ENCODE assay signal across 26 cellular contexts in genomic region chr9:95226921-95227320, GRCh38.
"Had no signal": no experiment of that assay in that cellular context is flagged by ENCODE, and none has a peak within 500 bp of the region (broad histone marks: within the 10 kb centered on the region; RNA-seq: fewer than 3 reads in every experiment).

No MANE protein-coding gene starts in this region.

- H3K27me3 ChIP-seq: body of pancreas, colonic mucosa, dorsolateral prefrontal cortex, gastroesophageal sphincter, right atrium auricular region, uterus had no signal

- H3K4me3 Mint-ChIP-seq: activated CD8-positive, alpha-beta T cell treated with anti-CD3 and anti-CD28 coated beads for 36 hours; activated T-cell treated with anti-CD3 and anti-CD28 coated beads, Interleukin-2, amount 50 U/mL, for 4 hours; activated T-helper 17 cell treated with anti-CD3 and anti-CD28 coated beads, Interleukin-2, amount 50 U/mL, for 72 hours; naive thymus-derived CD4-positive, alpha-beta T cell; T-helper 17 cell; type B pancreatic cell had no signal

- H3K4me1 ChIP-seq: body of pancreas, colonic mucosa, gastroesophageal sphincter, parathyroid adenoma, psoas muscle, right atrium auricular region, uterus had no signal

- ATAC-seq: activated CD8-positive, alpha-beta T cell treated with anti-CD3 and anti-CD28 coated beads for 36 hours; activated T-cell treated with anti-CD3 and anti-CD28 coated beads, Interleukin-2, amount 50 U/mL, for 4 hours; activated T-helper 17 cell treated with anti-CD3 and anti-CD28 coated beads, Interleukin-2, amount 50 U/mL, for 72 hours; body of pancreas; gastroesophageal sphincter; naive thymus-derived CD4-positive, alpha-beta T cell; psoas muscle; T-helper 17 cell had no signal

- H3K27me3 Mint-ChIP-seq: activated CD8-positive, alpha-beta T cell treated with anti-CD3 and anti-CD28 coated beads for 36 hours; activated T-helper 17 cell treated with anti-CD3 and anti-CD28 coated beads, Interleukin-2, amount 50 U/mL, for 72 hours; naive thymus-derived CD4-positive, alpha-beta T cell; T-helper 17 cell; type B pancreatic cell had no signal

- H3K27ac ChIP-seq: body of pancreas, colonic mucosa, dorsolateral prefrontal cortex, gastroesophageal sphincter, parathyroid adenoma, psoas muscle, right atrium auricular region, uterus had no signal

- H3K27ac Mint-ChIP-seq: activated CD8-positive, alpha-beta T cell treated with anti-CD3 and anti-CD28 coated beads for 36 hours; activated T-helper 17 cell treated with anti-CD3 and anti-CD28 coated beads, Interleukin-2, amount 50 U/mL, for 72 hours; naive thymus-derived CD4-positive, alpha-beta T cell; T-helper 17 cell; type B pancreatic cell had no signal

- H3K9ac ChIP-seq: parathyroid adenoma had no signal

- H3K9me3 Mint-ChIP-seq: activated CD8-positive, alpha-beta T cell treated with anti-CD3 and anti-CD28 coated beads for 36 hours; activated T-cell treated with anti-CD3 and anti-CD28 coated beads, Interleukin-2, amount 50 U/mL, for 4 hours; activated T-helper 17 cell treated with anti-CD3 and anti-CD28 coated beads, Interleukin-2, amount 50 U/mL, for 72 hours had no signal

- H3K79me2 ChIP-seq: parathyroid adenoma had no signal

- H3K36me3 ChIP-seq: colonic mucosa, right atrium auricular region, uterus had no signal

- DNase-seq: activated CD4-positive, alpha-beta T cell treated with anti-CD3 and anti-CD28 coated beads, Interleukin-2, amount 50 U/mL, for 1 hour; activated CD8-positive, alpha-beta T cell treated with anti-CD3 and anti-CD28 coated beads for 36 hours; activated gamma-delta T cell treated with Interleukin-2 at 50 U/mL for 16 hours; activated naive CD4-positive, alpha-beta T cell treated with anti-CD3 and anti-CD28 coated beads, Interleukin-2, amount 50 U/mL, for 16 hours; activated T-cell treated with anti-CD3 and anti-CD28 coated beads, Interleukin-2, amount 50 U/mL, for 4 hours; aorta; body of pancreas; colonic mucosa; dorsolateral prefrontal cortex; effector memory CD4-positive, alpha-beta T cell; head of caudate nucleus; hippocampal formation; midbrain; naive thymus-derived CD4-positive, alpha-beta T cell; nucleus accumbens; psoas muscle; stimulated activated CD4-positive, alpha-beta T cell treated with anti-CD3 and anti-CD28 coated beads, Interleukin-2, amount 100 ng/mL, for 48 hours; stimulated activated naive CD4-positive, alpha-beta T cell treated with Interleukin-2 at 50 U/mL for 16 hours; T-helper 17 cell; T1000; uterus had no signal

- H3K4me3 ChIP-seq: body of pancreas, colonic mucosa, dorsolateral prefrontal cortex, gastroesophageal sphincter, psoas muscle, right atrium auricular region, uterus had no signal

- H3K4me1 Mint-ChIP-seq: activated T-helper 17 cell treated with anti-CD3 and anti-CD28 coated beads, Interleukin-2, amount 50 U/mL, for 72 hours had no signal
